7 cellular contexts compared by ENCODE assay signal in the genomic region with DNA sequence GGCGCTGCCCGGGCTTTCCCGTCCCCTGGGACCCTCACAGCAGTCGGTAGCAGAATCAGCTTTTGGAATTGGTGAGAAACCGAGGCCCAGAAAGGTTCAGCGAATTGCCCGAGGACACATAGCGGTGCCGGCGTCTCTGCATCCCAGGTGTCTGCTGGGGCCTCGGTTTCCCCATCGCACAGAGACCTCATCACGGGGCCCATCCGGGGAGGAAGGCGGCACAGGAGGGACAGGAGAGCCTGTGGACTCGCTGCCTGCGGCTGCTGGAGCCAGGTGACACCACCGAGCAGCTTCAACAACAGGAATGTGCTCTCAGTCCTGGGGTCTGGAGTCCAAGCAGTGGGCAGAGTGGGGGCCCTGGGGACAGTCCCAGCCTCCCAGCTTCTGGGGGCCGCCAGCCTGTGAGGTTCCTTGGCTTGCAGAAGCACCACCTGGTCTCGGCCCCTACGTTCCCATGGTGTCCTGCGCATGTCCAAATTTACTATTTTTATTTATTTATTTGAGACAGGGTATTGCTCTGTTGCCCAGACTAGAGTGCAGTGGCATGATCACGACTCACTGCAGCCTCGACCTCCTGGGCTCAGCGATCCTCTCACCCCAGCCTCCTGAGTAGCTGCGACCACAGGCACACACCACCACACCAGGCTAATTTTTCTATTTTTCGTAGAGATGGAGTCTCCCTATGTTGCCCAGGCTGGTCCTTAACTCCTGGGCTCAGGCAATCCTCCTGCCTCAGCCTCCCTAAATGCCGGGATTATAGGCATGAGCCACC. TPM values are rescaled to one million over a fixed set of nuclear protein-coding genes. Genes with fewer than 3 reads are reported as not detected.
DNase-seq lines count a peak whose midpoint lies in the region; ATAC-seq and FAIRE-seq lines count a peak whose summit lies in the region.

No MANE protein-coding gene starts in this region.

- no peak overlapping the region for H3K9ac ChIP-seq in iPS-18a (ENCODE audit: low read length)

- DNase-seq in activated T-helper 1 cell treated with anti-CD3 and anti-CD28 coated beads, Interleukin-12 subunit alpha, Interleukin-12 subunit beta, Interleukin-2, Interleukin-4 antibody, amounts not matched to agents 30 ng/mL and 10 ng/mL and 1 ng/mL, durations not matched to agents 14 hours and 24 hours and 36 hours (ENCODE audit: low spot score), result no peak
- DNase-seq in stimulated activated naive B cell treated with anti-CD40 and anti-IgM and Interleukin-4, amounts not matched to agents 10 μg/mL and 1 μg/mL and 100 μg/mL, for 72 hours, result no peak
- DNase-seq in frontal cortex (ENCODE audit: low spot score in 2 of 2), result no peak
- DNase-seq in central memory CD4-positive, alpha-beta T cell, result no peak

- no peaks in the 10 kb centered on the region for H3K9me3 Mint-ChIP-seq in activated T-helper 1 cell treated with anti-CD3 and anti-CD28 coated beads, Interleukin-12 subunit alpha, Interleukin-12 subunit beta, Interleukin-2, Interleukin-4 antibody, amounts not matched to agents 30 ng/mL and 10 ng/mL and 1 ng/mL, durations not matched to agents 14 hours and 24 hours and 36 hours
- H3K9me3 Mint-ChIP-seq in stimulated activated naive B cell treated with anti-CD40 and anti-IgM and Interleukin-4, amounts not matched to agents 10 μg/mL and 1 μg/mL and 100 μg/mL, for 72 hours, result no peaks in the 10 kb centered on the region

- H3K36me3 ChIP-seq in iPS-18a (ENCODE audit: control insufficient read depth, low read depth, low read length), result peaks cover 14% of the 10 kb centered on the region

- H3K4me3 Mint-ChIP-seq in activated T-helper 1 cell treated with anti-CD3 and anti-CD28 coated beads, Interleukin-12 subunit alpha, Interleukin-12 subunit beta, Interleukin-2, Interleukin-4 antibody, amounts not matched to agents 30 ng/mL and 10 ng/mL and 1 ng/mL, durations not matched to agents 14 hours and 24 hours and 36 hours, result peak overlapping the region; percentile 97
- peak overlapping the region; percentile 96 to 99 for H3K4me3 Mint-ChIP-seq in stimulated activated naive B cell treated with anti-CD40 and anti-IgM and Interleukin-4, amounts not matched to agents 10 μg/mL and 1 μg/mL and 100 μg/mL, for 72 hours

- ATAC-seq in HG02840 (IDR thresholded peaks at IDR 0.05; ENCODE audit: low FRiP score, unreplicated experiment) (peak; percentile 3), HG03175 (IDR thresholded peaks at IDR 0.05; ENCODE audit: unreplicated experiment) (no peak)
- no peak for ATAC-seq in stimulated activated naive B cell treated with anti-CD40 and anti-IgM and Interleukin-4, amounts not matched to agents 10 μg/mL and 1 μg/mL and 100 μg/mL, for 72 hours (replicated peaks)

- no peaks in the 10 kb centered on the region for H3K9me3 ChIP-seq in iPS-18a (ENCODE audit: control insufficient read depth, low read depth, low read length)

- no peaks in the 10 kb centered on the region for H3K27me3 ChIP-seq in iPS-18a (ENCODE audit: control insufficient read depth, insufficient read depth, low read length)

- peaks cover 5% of the 10 kb centered on the region for H3K4me1 Mint-ChIP-seq in activated T-helper 1 cell treated with anti-CD3 and anti-CD28 coated beads, Interleukin-12 subunit alpha, Interleukin-12 subunit beta, Interleukin-2, Interleukin-4 antibody, amounts not matched to agents 30 ng/mL and 10 ng/mL and 1 ng/mL, durations not matched to agents 14 hours and 24 hours and 36 hours (ENCODE audit: low read depth)
- peaks cover 21 to 41% of the 10 kb centered on the region in 2 donors for H3K4me1 Mint-ChIP-seq in stimulated activated naive B cell treated with anti-CD40 and anti-IgM and Interleukin-4, amounts not matched to agents 10 μg/mL and 1 μg/mL and 100 μg/mL, for 72 hours

- no peak overlapping the region for H3K27ac ChIP-seq in iPS-18a (ENCODE audit: low read length)

- intact Hi-C loops in activated T-helper 1 cell treated with anti-CD3 and anti-CD28 coated beads, Interleukin-12 subunit alpha, Interleukin-12 subunit beta, Interleukin-2, Interleukin-4 antibody, amounts not matched to agents 30 ng/mL and 10 ng/mL and 1 ng/mL, durations not matched to agents 14 hours and 24 hours and 36 hours (cut with micrococcal nuclease), result loop anchor here (1.0 to 10.0 kb wide), 9 partner anchors 21 to 189 kb away; a partner anchor contains a TSS

- H3K27ac Mint-ChIP-seq in activated T-helper 1 cell treated with anti-CD3 and anti-CD28 coated beads, Interleukin-12 subunit alpha, Interleukin-12 subunit beta, Interleukin-2, Interleukin-4 antibody, amounts not matched to agents 30 ng/mL and 10 ng/mL and 1 ng/mL, durations not matched to agents 14 hours and 24 hours and 36 hours, result peak overlapping the region; percentile 18
- peak overlapping the region; percentile 98 for H3K27ac Mint-ChIP-seq in stimulated activated naive B cell treated with anti-CD40 and anti-IgM and Interleukin-4, amounts not matched to agents 10 μg/mL and 1 μg/mL and 100 μg/mL, for 72 hours

- H3K4me1 ChIP-seq in iPS-18a (ENCODE audit: control insufficient read depth, low read depth, low read length), result no peaks in the 10 kb centered on the region

- H3K36me3 Mint-ChIP-seq in activated T-helper 1 cell treated with anti-CD3 and anti-CD28 coated beads, Interleukin-12 subunit alpha, Interleukin-12 subunit beta, Interleukin-2, Interleukin-4 antibody, amounts not matched to agents 30 ng/mL and 10 ng/mL and 1 ng/mL, durations not matched to agents 14 hours and 24 hours and 36 hours (ENCODE audit: low read depth), result peaks cover 18% of the 10 kb centered on the region
- H3K36me3 Mint-ChIP-seq in stimulated activated naive B cell treated with anti-CD40 and anti-IgM and Interleukin-4, amounts not matched to agents 10 μg/mL and 1 μg/mL and 100 μg/mL, for 72 hours, result peaks cover 13 to 24% of the 10 kb centered on the region in 2 donors

- H3K4me3 ChIP-seq in iPS-18a (ENCODE audit: low read length), result peak overlapping the region; percentile 89

- no peak for FAIRE-seq in frontal cortex (lab: Jason Lieb, UNC)

- no peaks in the 10 kb centered on the region for H3K27me3 Mint-ChIP-seq in activated T-helper 1 cell treated with anti-CD3 and anti-CD28 coated beads, Interleukin-12 subunit alpha, Interleukin-12 subunit beta, Interleukin-2, Interleukin-4 antibody, amounts not matched to agents 30 ng/mL and 10 ng/mL and 1 ng/mL, durations not matched to agents 14 hours and 24 hours and 36 hours (ENCODE audit: insufficient read depth)
- H3K27me3 Mint-ChIP-seq in stimulated activated naive B cell treated with anti-CD40 and anti-IgM and Interleukin-4, amounts not matched to agents 10 μg/mL and 1 μg/mL and 100 μg/mL, for 72 hours, result no peaks in the 10 kb centered on the region

RNA-seq across cellular contexts. Expression of a gene that starts 0.5 kb away (rescaled TPM):
- total RNA-seq in activated T-helper 1 cell treated with anti-CD3 and anti-CD28 coated beads, Interleukin-12 subunit alpha, Interleukin-12 subunit beta, Interleukin-2, Interleukin-4 antibody, amounts not matched to agents 30 ng/mL and 10 ng/mL and 1 ng/mL, durations not matched to agents 14 hours and 24 hours and 36 hours, result 14.3 and 18.6 TPM in 2 replicates
- total RNA-seq in frontal cortex, result 13.9 TPM

RNA-seq across cellular contexts. Expression of a gene that starts 7.1 kb away (rescaled TPM):
- total RNA-seq in activated T-helper 1 cell treated with anti-CD3 and anti-CD28 coated beads, Interleukin-12 subunit alpha, Interleukin-12 subunit beta, Interleukin-2, Interleukin-4 antibody, amounts not matched to agents 30 ng/mL and 10 ng/mL and 1 ng/mL, durations not matched to agents 14 hours and 24 hours and 36 hours, result not detected in 2 replicates
- total RNA-seq in frontal cortex, result not detected

RNA-seq across cellular contexts. Expression of a gene that starts 21.4 kb away (rescaled TPM):
- 80.9 and 87.7 TPM in 2 replicates for total RNA-seq in activated T-helper 1 cell treated with anti-CD3 and anti-CD28 coated beads, Interleukin-12 subunit alpha, Interleukin-12 subunit beta, Interleukin-2, Interleukin-4 antibody, amounts not matched to agents 30 ng/mL and 10 ng/mL and 1 ng/mL, durations not matched to agents 14 hours and 24 hours and 36 hours
- 33.8 TPM for total RNA-seq in frontal cortex
